In genomic region chr5:123371575-123372179, GRCh38 we compare ENCODE assay signal across 8 cellular contexts. TPM values are rescaled to one million over a fixed set of nuclear protein-coding genes. Genes with fewer than 3 reads are reported as not detected.
DNase-seq lines count a peak whose midpoint lies in the region; ATAC-seq, FAIRE-seq and TF ChIP-seq lines count a peak whose summit lies in the region.

No MANE protein-coding gene starts in this region.

- no peaks in the 10 kb centered on the region for H3K4me1 ChIP-seq in adipocyte (ENCODE audit: control insufficient read depth, insufficient read depth, low read length)
- H3K4me1 ChIP-seq in keratinocyte (ENCODE audit: control insufficient read depth, extremely low read depth, insufficient read depth, low read length): no peaks in the 10 kb centered on the region

- H3K79me2 ChIP-seq in keratinocyte (ENCODE audit: control insufficient read depth, insufficient read depth, low read length): no peaks in the 10 kb centered on the region

- H2AFZ ChIP-seq in keratinocyte (ENCODE audit: control insufficient read depth, low read length): no peak overlapping the region

- ATAC-seq in stimulated activated memory B cell treated with anti-CD40 and anti-IgM and Interleukin-4, amounts not matched to agents 10 μg/mL and 1 μg/mL and 100 μg/mL, for 72 hours: no peak

- no peak overlapping the region for H3K4me3 Mint-ChIP-seq in stimulated activated memory B cell treated with anti-CD40 and anti-IgM and Interleukin-4, amounts not matched to agents 10 μg/mL and 1 μg/mL and 100 μg/mL, for 72 hours

- peaks cover 57% of the 10 kb centered on the region for H3K36me3 Mint-ChIP-seq in stimulated activated memory B cell treated with anti-CD40 and anti-IgM and Interleukin-4, amounts not matched to agents 10 μg/mL and 1 μg/mL and 100 μg/mL, for 72 hours

- peak; percentile 7 for DNase-seq in SIG-M5 treated with dmso at 0.1 percent for 504 hours (lab: John Stamatoyannopoulos, UW; ENCODE audit: unreplicated experiment)
- DNase-seq in SIG-M5 (lab: John Stamatoyannopoulos, UW): no peak
- peak; percentile 8 for DNase-seq in NCI-H1694 (lab: John Stamatoyannopoulos, UW)
- DNase-seq in adipocyte (ENCODE audit: low read depth): peak; percentile 52
- no peak for DNase-seq in keratinocyte (ENCODE audit: low read depth, low spot score)
- no peak for DNase-seq in NCI-H510A treated with DMSO at 0.1 percent for 48 hours (lab: John Stamatoyannopoulos, UW)
- no peak for DNase-seq in NCI-H1105 treated with DMSO at 0.1 percent for 48 hours (lab: John Stamatoyannopoulos, UW)

- H3K36me3 ChIP-seq in adipocyte (ENCODE audit: control insufficient read depth, insufficient read depth, low read length, severe bottlenecking) (peaks cover 30% of the 10 kb centered on the region), keratinocyte (ENCODE audit: control insufficient read depth in 2 of 2, extremely low read depth in 1 of 2, insufficient read depth in 2 of 2, low read length in 2 of 2) (peaks cover 5 to 18% of the 10 kb centered on the region in 2 experiments)

- no peaks in the 10 kb centered on the region for H3K9me3 ChIP-seq in adipocyte (ENCODE audit: control insufficient read depth, low read length)
- no peaks in the 10 kb centered on the region for H3K9me3 ChIP-seq in keratinocyte (ENCODE audit: control insufficient read depth, low read depth, low read length)

- H3K4me3 ChIP-seq in adipocyte (ENCODE audit: low read length) (no peak overlapping the region), keratinocyte (ENCODE audit: control insufficient read depth in 2 of 3, extremely low read depth in 1 of 3, insufficient read depth in 2 of 3, low read depth in 1 of 3, low read length in 3 of 3) (no peak overlapping the region)

- H3K27ac Mint-ChIP-seq in stimulated activated memory B cell treated with anti-CD40 and anti-IgM and Interleukin-4, amounts not matched to agents 10 μg/mL and 1 μg/mL and 100 μg/mL, for 72 hours: peak overlapping the region; percentile 3

- H4K20me1 ChIP-seq in keratinocyte (ENCODE audit: control insufficient read depth, extremely low read depth, insufficient read depth, low read length): no peaks in the 10 kb centered on the region

- TF ChIP-seq CTCF in keratinocyte (optimal IDR thresholded peaks at IDR 0.05 in 1 of 3, IDR thresholded peaks at IDR 0.05 in 1 of 3, conservative IDR thresholded peaks at IDR 0.05 in 1 of 3; ENCODE audit: extremely low read depth in 1 of 3, insufficient read depth in 2 of 3, low read length in 3 of 3): peak; percentile 49 to 64 (median 63)

- no peak overlapping the region for H3K9ac ChIP-seq in adipocyte (ENCODE audit: low read length)
- no peak overlapping the region for H3K9ac ChIP-seq in keratinocyte (ENCODE audit: control insufficient read depth, extremely low read depth, insufficient read depth, low read length)

- H3K27ac ChIP-seq in keratinocyte (ENCODE audit: control insufficient read depth, insufficient read depth, low read length): no peak overlapping the region

- no peak overlapping the region for H3K4me2 ChIP-seq in keratinocyte (ENCODE audit: control insufficient read depth, extremely low read depth, insufficient read depth, low read depth, low read length)

- no peaks in the 10 kb centered on the region for H3K9me1 ChIP-seq in keratinocyte (ENCODE audit: control insufficient read depth, extremely low read depth, insufficient read depth, low read length)

- H3K9me3 Mint-ChIP-seq in stimulated activated memory B cell treated with anti-CD40 and anti-IgM and Interleukin-4, amounts not matched to agents 10 μg/mL and 1 μg/mL and 100 μg/mL, for 72 hours: no peaks in the 10 kb centered on the region

- dilution Hi-C loops in keratinocyte (cut with MboI; ENCODE audit: extremely low pct_ligation_motif_present, low sequenced_read_pairs): no loop called here

- FAIRE-seq in keratinocyte (lab: Jason Lieb, UNC): no peak

- H3K27me3 Mint-ChIP-seq in stimulated activated memory B cell treated with anti-CD40 and anti-IgM and Interleukin-4, amounts not matched to agents 10 μg/mL and 1 μg/mL and 100 μg/mL, for 72 hours: no peaks in the 10 kb centered on the region

- H3K27me3 ChIP-seq in adipocyte (replicated peaks; ENCODE audit: control insufficient read depth, insufficient read depth, low read length) (no peaks in the 10 kb centered on the region), keratinocyte (ENCODE audit: control insufficient read depth, extremely low read depth, insufficient read depth, low read length) (no peaks in the 10 kb centered on the region)

- no peaks in the 10 kb centered on the region for H3K4me1 Mint-ChIP-seq in stimulated activated memory B cell treated with anti-CD40 and anti-IgM and Interleukin-4, amounts not matched to agents 10 μg/mL and 1 μg/mL and 100 μg/mL, for 72 hours

RNA-seq across cellular contexts. Expression of gene CEP120, which starts 51.5 kb away (rescaled TPM):
- 8.4 to 11.7 TPM (median 10.8 TPM) in 3 replicates for polyA plus RNA-seq in keratinocyte
- 8.2 TPM for polyA plus RNA-seq in keratinocyte (2011; ENCODE audit: low read depth)
- polyA plus RNA-seq in keratinocyte (2011; cell fraction: cytosol; rRNA removed): 4.1 and 13.0 TPM in 2 replicates
- 14.0 and 15.1 TPM in 2 replicates for polyA plus RNA-seq in keratinocyte (2011; cell fraction: nucleus; rRNA removed)
- 4.2 and 4.8 TPM in 2 replicates for polyA plus RNA-seq in keratinocyte (2012; ENCODE audit: low replicate concordance)
- 10.7 to 41.6 TPM (median 35.3 TPM) in 3 replicates for polyA minus RNA-seq in keratinocyte
- polyA minus RNA-seq in keratinocyte (2011; cell fraction: cytosol; rRNA and poly(A)+ RNA removed): 11.1 TPM
- polyA minus RNA-seq in keratinocyte (2011; cell fraction: nucleus; rRNA and poly(A)+ RNA removed): 13.7 and 29.1 TPM in 2 replicates

Comparison
In these comparisons a context has a peak if more than half of its experiments do, and no peak if none do; other contexts are left out.
1. DNase-seq: peak in SIG-M5 treated with dmso at 0.1 percent for 504 hours (single experiment), NCI-H1694 (single experiment) and adipocyte (single experiment); none in SIG-M5 (single experiment), keratinocyte (single experiment), NCI-H510A treated with DMSO at 0.1 percent for 48 hours (single experiment) and NCI-H1105 treated with DMSO at 0.1 percent for 48 hours (single experiment).